Comparison of ENCODE assay signal across 21 cellular contexts in the genomic region with DNA sequence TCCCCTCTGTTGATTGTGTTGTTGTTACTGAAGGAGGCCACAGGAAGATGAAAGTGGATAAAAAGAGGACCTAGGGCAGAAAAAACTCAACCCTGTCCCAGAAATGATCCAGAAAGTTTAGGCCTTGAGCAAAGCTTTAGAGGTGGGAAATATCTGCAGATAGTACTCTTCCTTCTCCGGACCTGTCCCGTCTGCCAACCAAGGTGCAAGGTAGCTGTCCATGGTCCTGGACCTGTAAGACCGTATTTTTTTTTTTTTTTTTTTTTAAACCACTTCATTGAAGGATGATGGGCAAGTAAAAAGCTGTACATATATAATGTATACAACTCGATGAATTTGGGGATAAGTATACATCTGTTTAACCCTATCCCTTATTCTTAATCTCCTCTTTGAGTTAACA.
DNase-seq lines count a peak whose midpoint lies in the region; ATAC-seq, FAIRE-seq and TF ChIP-seq lines count a peak whose summit lies in the region.
"Had no signal": no experiment of that assay in that cellular context is flagged by ENCODE, and none has a peak within 500 bp of the region (broad histone marks: within the 10 kb centered on the region; RNA-seq: fewer than 3 reads in every experiment).

No MANE protein-coding gene starts in this region.

- no peak for TF ChIP-seq RAD21 in A549 (conservative IDR thresholded peaks at IDR 0.05 in 1 of 2, IDR thresholded peaks at IDR 0.05 in 1 of 2)

- no peak overlapping the region for H4K91ac ChIP-seq in H9 (ENCODE audit: insufficient read length, low read depth, low read length)

- no peak overlapping the region for H3T11ph ChIP-seq in H9 (ENCODE audit: low read length)

- no peak for ATAC-seq in A549
- ATAC-seq in GM18873 (IDR thresholded peaks at IDR 0.05; ENCODE audit: low FRiP score, unreplicated experiment): no peak
- ATAC-seq in HG02571 (IDR thresholded peaks at IDR 0.05; ENCODE audit: unreplicated experiment): no peak
- ATAC-seq in HG03354 (IDR thresholded peaks at IDR 0.05; ENCODE audit: poor library complexity, severe bottlenecking, unreplicated experiment): no peak
- ATAC-seq: activated CD8-positive, alpha-beta T cell treated with anti-CD3 and anti-CD28 coated beads, Interleukin-2, amount 10 ng/mL, durations not matched to agents 7 days and 5 days; activated naive CD8-positive, alpha-beta T cell treated with anti-CD3 and anti-CD28 coated beads, Interleukin-2, amount 50 U/mL, for 24 hours; pancreas; Right ventricle myocardium inferior; stimulated activated naive CD8-positive, alpha-beta T cell treated with anti-CD3 and anti-CD28 coated beads, Interleukin-15, Interleukin-2, amounts not matched to agents 100 U/mL and 50 U/mL, for 24 hours had no signal

- no peak for TF ChIP-seq CTCF in A549 (IDR thresholded peaks at IDR 0.05)
- no peak for TF ChIP-seq CTCF in H9 (conservative IDR thresholded peaks at IDR 0.05)

- H3K4me3 ChIP-seq in A549: no peak overlapping the region
- H3K4me3 ChIP-seq in iPS DF 6.9 (ENCODE audit: low read length): no peak overlapping the region
- H3K4me3 ChIP-seq: pancreas had no signal

- FAIRE-seq in A549 (lab: Jason Lieb, UNC): no peak
- FAIRE-seq: bronchial epithelial cell, pancreas had no signal

- CTCF ChIA-PET in A549 (lab: Yijun Ruan, JAX): interaction anchor here (0.9 kb wide), 1 partner anchor 528 kb away, joined by 3 read pairs; no protein-coding TSS in a partner anchor

- no peak overlapping the region for H4K5ac ChIP-seq in H9 (ENCODE audit: insufficient read length, low read depth, low read length)

- no peak overlapping the region for H2AK5ac ChIP-seq in H9 (ENCODE audit: insufficient read length, low read length)

- H3K9me3 Mint-ChIP-seq in H9: no peaks in the 10 kb centered on the region
- H3K9me3 Mint-ChIP-seq: activated naive CD8-positive, alpha-beta T cell treated with anti-CD3 and anti-CD28 coated beads, Interleukin-2, amount 50 U/mL, for 24 hours; CD4-positive, alpha-beta T cell; naive B cell; T-helper 1 cell treated with Interleukin-12 subunit alpha and Interleukin-12 subunit beta and Interleukin-4 antibody, amounts not matched to agents 30 μg/mL and 1 μg/mL, for 36 hours had no signal

- H3K27me3 ChIP-seq in H9 (ENCODE audit: insufficient read depth, low read length) (no peaks in the 10 kb centered on the region), iPS DF 6.9 (ENCODE audit: control insufficient read depth, insufficient read depth, low read length) (no peaks in the 10 kb centered on the region)
- H3K27me3 ChIP-seq: pancreas had no signal

- no peak for TF ChIP-seq POLR2A in A549 (IDR thresholded peaks at IDR 0.05; ENCODE audit: low read length)

- H2AFZ ChIP-seq in H9 (ENCODE audit: low read length): no peak overlapping the region

- no peak overlapping the region for H2BK15ac ChIP-seq in H9 (ENCODE audit: low read depth, low read length)

- H3K23me2 ChIP-seq in H9 (ENCODE audit: insufficient read length, low read depth, low read length, poor library complexity, severe bottlenecking): no peaks in the 10 kb centered on the region

- H2BK120ac ChIP-seq in H9 (ENCODE audit: low read depth, low read length, poor library complexity, severe bottlenecking): no peak overlapping the region

- POLR2A ChIA-PET in A549 (lab: Yijun Ruan, JAX): no interaction called here

- no peak overlapping the region for H2BK5ac ChIP-seq in H9 (ENCODE audit: insufficient read length, low read length)

- H3K27ac Mint-ChIP-seq in H9: no peak overlapping the region
- H3K27ac Mint-ChIP-seq: activated CD8-positive, alpha-beta T cell treated with anti-CD3 and anti-CD28 coated beads, Interleukin-2, amount 10 ng/mL, durations not matched to agents 7 days and 5 days; activated naive CD8-positive, alpha-beta T cell treated with anti-CD3 and anti-CD28 coated beads, Interleukin-2, amount 50 U/mL, for 24 hours; CD4-positive, alpha-beta T cell; immature natural killer cell; naive B cell; T-helper 1 cell treated with Interleukin-12 subunit alpha and Interleukin-12 subunit beta and Interleukin-4 antibody, amounts not matched to agents 30 μg/mL and 1 μg/mL, for 36 hours had no signal

- H3K4me1 ChIP-seq in A549 (no peaks in the 10 kb centered on the region), H9 (ENCODE audit: insufficient read depth, low read length) (no peaks in the 10 kb centered on the region), iPS DF 6.9 (ENCODE audit: control insufficient read depth, insufficient read depth, low read length) (no peaks in the 10 kb centered on the region)
- H3K4me1 ChIP-seq: pancreas had no signal

- no peak overlapping the region for H3K23ac ChIP-seq in H9 (ENCODE audit: insufficient read length, low read depth, low read length)

- H3K56ac ChIP-seq in H9 (ENCODE audit: insufficient read length, low read depth, low read length): no peak overlapping the region

- no peak overlapping the region for H3K4ac ChIP-seq in H9 (ENCODE audit: low read depth, low read length)

- peaks cover 52% of the 10 kb centered on the region for H3K27me3 Mint-ChIP-seq in H9 (ENCODE audit: low read depth)
- H3K27me3 Mint-ChIP-seq: activated naive CD8-positive, alpha-beta T cell treated with anti-CD3 and anti-CD28 coated beads, Interleukin-2, amount 50 U/mL, for 24 hours; naive B cell had no signal

- H3K4me2 ChIP-seq in A549 (no peak overlapping the region), H9 (ENCODE audit: insufficient read depth, insufficient read length, low read length) (no peak overlapping the region)

- H3K4me3 Mint-ChIP-seq in H9: no peak overlapping the region
- H3K4me3 Mint-ChIP-seq: activated CD8-positive, alpha-beta T cell treated with anti-CD3 and anti-CD28 coated beads, Interleukin-2, amount 10 ng/mL, durations not matched to agents 7 days and 5 days; activated naive CD8-positive, alpha-beta T cell treated with anti-CD3 and anti-CD28 coated beads, Interleukin-2, amount 50 U/mL, for 24 hours; CD4-positive, alpha-beta T cell; immature natural killer cell; T-helper 1 cell treated with Interleukin-12 subunit alpha and Interleukin-12 subunit beta and Interleukin-4 antibody, amounts not matched to agents 30 μg/mL and 1 μg/mL, for 36 hours had no signal

- no peaks in the 10 kb centered on the region for H3K36me3 ChIP-seq in iPS DF 6.9 (ENCODE audit: control insufficient read depth, insufficient read depth, low read length)
- H3K36me3 ChIP-seq: pancreas, WERI-Rb-1 had no signal

- H3K4me1 Mint-ChIP-seq in H9: peaks cover 4% of the 10 kb centered on the region in 2 experiments; a peak in 3 of 4 replicates
- H3K4me1 Mint-ChIP-seq: activated naive CD8-positive, alpha-beta T cell treated with anti-CD3 and anti-CD28 coated beads, Interleukin-2, amount 50 U/mL, for 24 hours; immature natural killer cell; naive B cell had no signal

- TF ChIP-seq EP300 in A549 (IDR thresholded peaks at IDR 0.05): no peak

- H4K8ac ChIP-seq in H9 (replicated peaks; ENCODE audit: insufficient read length, low read depth, low read length): no peak overlapping the region

- no peak overlapping the region for H2BK12ac ChIP-seq in H9 (ENCODE audit: insufficient read length, low read depth, low read length)

- no peaks in the 10 kb centered on the region for H4K20me1 ChIP-seq in H9 (ENCODE audit: control insufficient read depth, insufficient read depth, insufficient read length)

- no peaks in the 10 kb centered on the region for H3K79me1 ChIP-seq in H9 (ENCODE audit: insufficient read depth, low read depth, low read length, poor library complexity, severe bottlenecking)

- no peaks in the 10 kb centered on the region for H3K79me2 ChIP-seq in H9 (ENCODE audit: insufficient read depth, low read length)

- no peak overlapping the region for H2BK20ac ChIP-seq in H9 (ENCODE audit: low read depth, low read length, poor library complexity, severe bottlenecking)

- H3K9me3 ChIP-seq in A549 (no peaks in the 10 kb centered on the region), H9 (ENCODE audit: control insufficient read depth, low read depth, low read length) (no peaks in the 10 kb centered on the region), iPS DF 6.9 (ENCODE audit: control insufficient read depth, insufficient read depth, low read length) (no peaks in the 10 kb centered on the region)
- H3K9me3 ChIP-seq: pancreas had no signal

- no peak overlapping the region for H3K27ac ChIP-seq in A549
- no peak overlapping the region for H3K27ac ChIP-seq in H9 (ENCODE audit: insufficient read length, low read depth, low read length)
- no peak overlapping the region for H3K27ac ChIP-seq in iPS DF 6.9 (ENCODE audit: low read length)
- H3K27ac ChIP-seq: pancreas, WERI-Rb-1 had no signal

- no peak overlapping the region for H3K9ac ChIP-seq in H9 (ENCODE audit: extremely low read depth, insufficient read length, low read length)

- DNase-seq in A549 (ENCODE audit: low read depth in 1 of 2, low spot score in 1 of 2): no peak
- peak; percentile 34 for DNase-seq in H9
- peak; percentile 13 for DNase-seq in RPMI8226
- DNase-seq in iPS DF 6.9 (ENCODE audit: low read depth, low spot score): peak; percentile 22
- DNase-seq in NCI-H526 (lab: John Stamatoyannopoulos, UW): no peak
- DNase-seq: activated CD8-positive, alpha-beta T cell treated with anti-CD3 and anti-CD28 coated beads, Interleukin-2, amount 10 ng/mL, durations not matched to agents 7 days and 5 days; activated naive CD8-positive, alpha-beta T cell treated with anti-CD3 and anti-CD28 coated beads, Interleukin-2, amount 50 U/mL, for 24 hours; activated T-cell treated with anti-CD3 and anti-CD28 coated beads, Interleukin-2, amount 50 U/mL, for 48 hours; CD4-positive, alpha-beta T cell; immature natural killer cell; naive B cell; NCI-H146; pancreas; stimulated activated naive CD8-positive, alpha-beta T cell treated with anti-CD3 and anti-CD28 coated beads, Interleukin-15, Interleukin-2, amounts not matched to agents 100 U/mL and 50 U/mL, for 24 hours; WERI-Rb-1 had no signal

- no peak overlapping the region for H3K18ac ChIP-seq in H9 (ENCODE audit: insufficient read length, low read depth, low read length)

- no peak overlapping the region for H3K14ac ChIP-seq in H9 (ENCODE audit: insufficient read depth, low read length)

- H3K36me3 Mint-ChIP-seq in H9 (ENCODE audit: insufficient read depth in 1 of 3, low read depth in 3 of 3): no peaks in the 10 kb centered on the region; a peak in 1 of 7 replicates
- H3K36me3 Mint-ChIP-seq: immature natural killer cell, naive B cell had no signal

- 4% methylated on average over 4 of the region's 4 CpGs for WGBS in A549 (ENCODE audit: missing lambda C conversion rate)
- no CpG with 5 or more reads among the region's 4 CpGs for WGBS in H9 (ENCODE audit: extremely low coverage, insufficient read length, low lambda C conversion rate)
- WGBS in iPS DF 6.9 (ENCODE audit: insufficient coverage, insufficient read length): no CpG with 5 or more reads among the region's 4 CpGs

Comparison
In these comparisons a context has a peak if more than half of its experiments do, and no peak if none do; other contexts are left out.
1. DNase-seq: peak in H9 (single experiment), RPMI8226 (single experiment) and iPS DF 6.9 (single experiment); none in A549 (0 of 2) and NCI-H526 (0 of 2).